1 cellular context compared by ENCODE assay signal in the genomic region with DNA sequence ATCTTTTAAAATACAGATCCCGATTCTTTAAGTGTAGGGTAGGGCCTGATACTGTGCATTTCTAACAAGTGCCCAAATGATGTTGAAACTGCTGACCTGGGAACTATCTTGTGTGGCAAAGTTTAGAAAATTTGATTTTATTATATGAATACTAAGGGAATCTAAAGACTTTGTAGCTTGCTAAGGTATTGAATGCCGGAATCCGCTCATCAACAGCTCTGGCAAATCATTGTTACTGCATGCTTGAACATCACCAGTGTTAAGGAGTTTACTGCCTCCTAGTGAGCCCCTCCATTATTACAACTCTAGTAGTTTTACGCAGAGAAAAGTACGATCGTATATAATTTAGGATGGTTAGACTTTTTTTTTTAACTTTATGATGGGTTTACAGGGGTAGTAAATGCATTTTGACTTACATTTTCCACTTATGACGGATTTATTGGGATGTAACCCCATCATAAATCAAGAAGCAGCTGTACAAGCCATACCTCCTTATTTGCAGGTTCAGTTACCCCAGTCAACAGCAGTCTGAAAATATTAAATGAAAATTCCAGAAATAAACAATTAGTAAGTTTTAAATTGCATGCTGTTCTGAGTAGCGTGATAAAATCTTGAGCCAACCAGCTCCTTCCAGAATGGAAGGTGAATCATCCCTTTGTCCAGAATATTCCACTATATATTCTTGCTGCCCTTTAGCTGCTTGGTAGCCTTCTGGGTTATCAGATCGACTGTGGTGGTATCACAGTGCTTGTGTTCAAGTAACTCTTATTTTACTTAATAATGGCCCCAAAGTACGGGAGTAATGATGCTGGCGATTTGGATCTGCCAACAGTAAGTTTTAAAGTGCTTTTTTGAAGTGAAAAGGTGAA.
TF ChIP-seq lines count a peak whose summit lies in the region.

No MANE protein-coding gene starts in this region.

TF ChIP-seq in H1, 55 proteins besides CTCF, POLR2A, EP300 and RAD21:
- TF ChIP-seq ASH2L (IDR thresholded peaks at IDR 0.05; ENCODE audit: low read length) = no peak
